In genomic region chrX:155744534-155744933, GRCh38 we compare ENCODE assay signal across 18 cellular contexts.
"Had no signal": no experiment of that assay in that cellular context is flagged by ENCODE, and none has a peak within 500 bp of the region (broad histone marks: within the 10 kb centered on the region; RNA-seq: fewer than 3 reads in every experiment).

No MANE protein-coding gene starts in this region.

- H3K27me3 Mint-ChIP-seq: naive thymus-derived CD4-positive, alpha-beta T cell; stimulated activated naive B cell treated with anti-CD40 and anti-IgM and Interleukin-4, amounts not matched to agents 10 μg/mL and 1 μg/mL and 100 μg/mL, for 72 hours had no signal

- H3K4me1 Mint-ChIP-seq: activated CD8-positive, alpha-beta memory T cell treated with anti-CD3 and anti-CD28 coated beads, Interleukin-2, amount 10 ng/mL, durations not matched to agents 7 days and 5 days; naive thymus-derived CD4-positive, alpha-beta T cell; stimulated activated naive B cell treated with anti-CD40 and anti-IgM and Interleukin-4, amounts not matched to agents 10 μg/mL and 1 μg/mL and 100 μg/mL, for 72 hours had no signal

- H3K27me3 ChIP-seq: brain microvascular endothelial cell, esophagus muscularis mucosa, foreskin keratinocyte had no signal

- H3K36me3 Mint-ChIP-seq: activated CD8-positive, alpha-beta memory T cell treated with anti-CD3 and anti-CD28 coated beads, Interleukin-2, amount 10 ng/mL, durations not matched to agents 7 days and 5 days; activated naive CD8-positive, alpha-beta T cell had no signal

- H3K4me3 ChIP-seq: esophagus muscularis mucosa, lower lobe of right lung had no signal

- H3K27ac ChIP-seq: brain microvascular endothelial cell, esophagus muscularis mucosa, foreskin keratinocyte, lower lobe of right lung had no signal

- H3K36me3 ChIP-seq: brain microvascular endothelial cell, esophagus muscularis mucosa, lower lobe of right lung had no signal

- H3K27ac Mint-ChIP-seq: activated CD8-positive, alpha-beta memory T cell treated with anti-CD3 and anti-CD28 coated beads, Interleukin-2, amount 10 ng/mL, durations not matched to agents 7 days and 5 days; activated naive CD8-positive, alpha-beta T cell; naive thymus-derived CD4-positive, alpha-beta T cell; stimulated activated naive B cell treated with anti-CD40 and anti-IgM and Interleukin-4, amounts not matched to agents 10 μg/mL and 1 μg/mL and 100 μg/mL, for 72 hours had no signal

- H3K4me3 Mint-ChIP-seq: activated CD8-positive, alpha-beta memory T cell treated with anti-CD3 and anti-CD28 coated beads, Interleukin-2, amount 10 ng/mL, durations not matched to agents 7 days and 5 days; activated naive CD8-positive, alpha-beta T cell; activated T-cell treated with anti-CD3 and anti-CD28 coated beads, Interleukin-2, amount 50 U/mL, for 4 hours; naive thymus-derived CD4-positive, alpha-beta T cell; stimulated activated naive B cell treated with anti-CD40 and anti-IgM and Interleukin-4, amounts not matched to agents 10 μg/mL and 1 μg/mL and 100 μg/mL, for 72 hours had no signal

- DNase-seq: activated CD4-positive, alpha-beta T cell treated with anti-CD3 and anti-CD28 coated beads for 1 hour; activated CD4-positive, alpha-beta T cell treated with anti-CD3 and anti-CD28 coated beads, Interleukin-2, amount 50 U/mL, for 48 hours; activated CD8-positive, alpha-beta memory T cell treated with anti-CD3 and anti-CD28 coated beads, Interleukin-2, amount 10 ng/mL, durations not matched to agents 7 days and 5 days; activated gamma-delta T cell; activated T-cell treated with anti-CD3 and anti-CD28 coated beads, Interleukin-2, amount 50 U/mL, for 4 hours; brain microvascular endothelial cell; cerebellar nuclear complex; foreskin keratinocyte; head of caudate nucleus; islet precursor cell; lower lobe of right lung; naive thymus-derived CD4-positive, alpha-beta T cell; posterior cingulate gyrus; stimulated activated naive B cell treated with anti-CD40 and anti-IgM and Interleukin-4, amounts not matched to agents 10 μg/mL and 1 μg/mL and 100 μg/mL, for 72 hours; substantia nigra; T-helper 9 cell had no signal

- H3K4me1 ChIP-seq: foreskin keratinocyte had no signal

- ATAC-seq: activated CD8-positive, alpha-beta memory T cell treated with anti-CD3 and anti-CD28 coated beads, Interleukin-2, amount 10 ng/mL, durations not matched to agents 7 days and 5 days; activated T-cell treated with anti-CD3 and anti-CD28 coated beads, Interleukin-2, amount 50 U/mL, for 4 hours; foreskin keratinocyte; naive thymus-derived CD4-positive, alpha-beta T cell; stimulated activated naive B cell treated with anti-CD40 and anti-IgM and Interleukin-4, amounts not matched to agents 10 μg/mL and 1 μg/mL and 100 μg/mL, for 72 hours had no signal
